In the genomic region with DNA sequence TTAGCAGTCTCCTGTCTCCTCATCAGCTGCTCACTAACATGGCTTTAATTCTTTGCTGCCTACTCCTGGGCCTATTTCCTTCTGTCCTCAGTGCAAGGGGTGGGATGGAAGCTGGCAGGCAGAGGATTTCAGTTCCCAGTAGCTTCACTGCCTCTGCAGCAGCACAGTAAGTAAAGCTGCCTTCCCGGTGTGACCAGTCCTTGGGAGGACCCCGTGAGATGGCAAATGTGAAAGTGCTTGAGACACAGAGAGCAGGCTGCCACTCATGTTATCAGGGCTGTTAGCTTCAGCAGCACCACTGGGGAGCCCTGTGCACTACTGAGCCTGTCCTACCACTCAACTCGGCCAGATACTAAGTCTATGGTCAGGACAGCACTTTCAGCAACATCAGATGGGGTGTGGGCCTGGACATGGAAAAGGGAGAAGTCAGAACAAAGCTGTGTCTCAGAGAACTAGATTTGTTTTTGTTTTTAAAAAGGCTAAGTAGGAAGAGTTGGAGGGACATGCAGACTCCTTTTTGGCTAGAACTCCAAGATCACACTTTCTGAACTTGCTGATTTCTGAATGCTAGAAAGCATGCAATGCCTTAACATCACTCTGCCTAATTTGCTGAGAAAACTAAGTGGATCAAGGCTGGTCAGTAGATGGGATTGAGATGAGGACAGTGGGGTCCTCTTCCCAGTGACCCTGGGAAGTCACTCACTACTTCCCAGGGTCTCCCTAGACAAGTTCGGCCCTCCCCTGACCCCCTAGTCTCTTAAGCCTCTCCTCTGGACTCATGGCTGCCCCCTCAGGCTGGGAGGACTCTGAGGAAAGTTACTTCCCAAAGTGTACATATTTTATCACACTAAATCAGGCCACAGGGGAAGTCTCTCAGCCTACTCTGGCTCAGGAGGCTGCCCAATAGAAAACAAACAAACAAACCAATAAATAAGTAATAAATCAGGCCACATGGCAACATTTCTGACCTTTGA, we compare ENCODE assay signal across 1 cellular context.
TF ChIP-seq lines count a peak whose summit lies in the region.

No MANE protein-coding gene starts in this region.

TF ChIP-seq in HepG2, 621 proteins besides CTCF, POLR2A, EP300 and RAD21 (continues in another document):
- no peak; the same call in 1 of the 2 replicates for TF ChIP-seq CHCHD3 (CRISPR knock-in tag; IDR thresholded peaks at IDR 0.05)
- no peak for TF ChIP-seq SNAPC5 (CRISPR knock-in tag; IDR thresholded peaks at IDR 0.05; ENCODE audit: borderline replicate concordance)
- TF ChIP-seq, protein P1, sequence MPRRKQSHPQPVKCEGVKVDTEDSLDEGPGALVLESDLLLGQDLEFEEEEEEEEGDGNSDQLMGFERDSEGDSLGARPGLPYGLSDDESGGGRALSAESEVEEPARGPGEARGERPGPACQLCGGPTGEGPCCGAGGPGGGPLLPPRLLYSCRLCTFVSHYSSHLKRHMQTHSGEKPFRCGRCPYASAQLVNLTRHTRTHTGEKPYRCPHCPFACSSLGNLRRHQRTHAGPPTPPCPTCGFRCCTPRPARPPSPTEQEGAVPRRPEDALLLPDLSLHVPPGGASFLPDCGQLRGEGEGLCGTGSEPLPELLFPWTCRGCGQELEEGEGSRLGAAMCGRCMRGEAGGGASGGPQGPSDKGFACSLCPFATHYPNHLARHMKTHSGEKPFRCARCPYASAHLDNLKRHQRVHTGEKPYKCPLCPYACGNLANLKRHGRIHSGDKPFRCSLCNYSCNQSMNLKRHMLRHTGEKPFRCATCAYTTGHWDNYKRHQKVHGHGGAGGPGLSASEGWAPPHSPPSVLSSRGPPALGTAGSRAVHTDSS (CRISPR knock-in tag; conservative IDR thresholded peaks at IDR 0.05) = no peak
- no peak for TF ChIP-seq ATF5 (CRISPR knock-in tag; IDR thresholded peaks at IDR 0.05; ENCODE audit: low read depth)
- TF ChIP-seq CHD4 (IDR thresholded peaks at IDR 0.05; ENCODE audit: borderline replicate concordance, low read length) = peak; percentile 85
- TF ChIP-seq, protein P2, sequence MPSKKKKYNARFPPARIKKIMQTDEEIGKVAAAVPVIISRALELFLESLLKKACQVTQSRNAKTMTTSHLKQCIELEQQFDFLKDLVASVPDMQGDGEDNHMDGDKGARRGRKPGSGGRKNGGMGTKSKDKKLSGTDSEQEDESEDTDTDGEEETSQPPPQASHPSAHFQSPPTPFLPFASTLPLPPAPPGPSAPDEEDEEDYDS (CRISPR knock-in tag; IDR thresholded peaks at IDR 0.05) = 0 out of 2 replicates have a peak, but pooled peaks have one; percentile 25
- TF ChIP-seq XBP1 (CRISPR knock-in tag; IDR thresholded peaks at IDR 0.05) = no peak
- peak; percentile 14 for TF ChIP-seq PHF5A (CRISPR knock-in tag; IDR thresholded peaks at IDR 0.05; ENCODE audit: low read depth, unreplicated experiment)
- 0 out of 2 replicates have a peak, but pooled peaks have one; percentile 72 for TF ChIP-seq ZNF335 (CRISPR knock-in tag; IDR thresholded peaks at IDR 0.05)
- TF ChIP-seq NR1H2 (CRISPR knock-in tag; IDR thresholded peaks at IDR 0.05; ENCODE audit: borderline replicate concordance, low read depth) = no peak
- TF ChIP-seq ZNF274 (CRISPR knock-in tag; IDR thresholded peaks at IDR 0.05) = 0 out of 2 replicates have a peak, but pooled peaks have one; percentile 19
- TF ChIP-seq ZSCAN21 (CRISPR knock-in tag; IDR thresholded peaks at IDR 0.05; ENCODE audit: borderline replicate concordance) = peak; percentile 77; the same call in 1 of the 2 replicates
- peak; percentile 39; the same call in 1 of the 2 replicates for TF ChIP-seq CBX5 (CRISPR knock-in tag; IDR thresholded peaks at IDR 0.05; ENCODE audit: borderline replicate concordance)
- TF ChIP-seq NONO (IDR thresholded peaks at IDR 0.05) = no peak
- TF ChIP-seq NONO (CRISPR knock-in tag; conservative IDR thresholded peaks at IDR 0.05) = 0 out of 2 replicates have a peak, but pooled peaks have one; percentile 25
- TF ChIP-seq DDIT3 (CRISPR knock-in tag; IDR thresholded peaks at IDR 0.05) = no peak
- TF ChIP-seq BRD4 (CRISPR knock-in tag; IDR thresholded peaks at IDR 0.05) = no peak
- TF ChIP-seq, protein P3, sequence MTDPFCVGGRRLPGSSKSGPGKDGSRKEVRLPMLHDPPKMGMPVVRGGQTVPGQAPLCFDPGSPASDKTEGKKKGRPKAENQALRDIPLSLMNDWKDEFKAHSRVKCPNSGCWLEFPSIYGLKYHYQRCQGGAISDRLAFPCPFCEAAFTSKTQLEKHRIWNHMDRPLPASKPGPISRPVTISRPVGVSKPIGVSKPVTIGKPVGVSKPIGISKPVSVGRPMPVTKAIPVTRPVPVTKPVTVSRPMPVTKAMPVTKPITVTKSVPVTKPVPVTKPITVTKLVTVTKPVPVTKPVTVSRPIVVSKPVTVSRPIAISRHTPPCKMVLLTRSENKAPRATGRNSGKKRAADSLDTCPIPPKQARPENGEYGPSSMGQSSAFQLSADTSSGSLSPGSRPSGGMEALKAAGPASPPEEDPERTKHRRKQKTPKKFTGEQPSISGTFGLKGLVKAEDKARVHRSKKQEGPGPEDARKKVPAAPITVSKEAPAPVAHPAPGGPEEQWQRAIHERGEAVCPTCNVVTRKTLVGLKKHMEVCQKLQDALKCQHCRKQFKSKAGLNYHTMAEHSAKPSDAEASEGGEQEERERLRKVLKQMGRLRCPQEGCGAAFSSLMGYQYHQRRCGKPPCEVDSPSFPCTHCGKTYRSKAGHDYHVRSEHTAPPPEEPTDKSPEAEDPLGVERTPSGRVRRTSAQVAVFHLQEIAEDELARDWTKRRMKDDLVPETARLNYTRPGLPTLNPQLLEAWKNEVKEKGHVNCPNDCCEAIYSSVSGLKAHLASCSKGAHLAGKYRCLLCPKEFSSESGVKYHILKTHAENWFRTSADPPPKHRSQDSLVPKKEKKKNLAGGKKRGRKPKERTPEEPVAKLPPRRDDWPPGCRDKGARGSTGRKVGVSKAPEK (CRISPR knock-in tag; IDR thresholded peaks at IDR 0.05; ENCODE audit: borderline replicate concordance) = no peak
- 0 out of 2 replicates have a peak, but pooled peaks have one; percentile 15 for TF ChIP-seq NR2F2 (IDR thresholded peaks at IDR 0.05; ENCODE audit: borderline replicate concordance, low read depth)
- TF ChIP-seq MAZ (IDR thresholded peaks at IDR 0.05; ENCODE audit: borderline replicate concordance, low read depth, low read length) = no peak
- TF ChIP-seq MAZ (CRISPR knock-in tag; IDR thresholded peaks at IDR 0.05; ENCODE audit: low read depth) = peak; percentile 55
- TF ChIP-seq ZZZ3 (CRISPR knock-in tag; IDR thresholded peaks at IDR 0.05; ENCODE audit: borderline replicate concordance) = no peak
- peak; percentile 94 for TF ChIP-seq POGZ (CRISPR knock-in tag; IDR thresholded peaks at IDR 0.05)
- TF ChIP-seq PHF21A (CRISPR knock-in tag; IDR thresholded peaks at IDR 0.05) = 0 out of 2 replicates have a peak, but pooled peaks have one; percentile 14
- TF ChIP-seq, protein P4, sequence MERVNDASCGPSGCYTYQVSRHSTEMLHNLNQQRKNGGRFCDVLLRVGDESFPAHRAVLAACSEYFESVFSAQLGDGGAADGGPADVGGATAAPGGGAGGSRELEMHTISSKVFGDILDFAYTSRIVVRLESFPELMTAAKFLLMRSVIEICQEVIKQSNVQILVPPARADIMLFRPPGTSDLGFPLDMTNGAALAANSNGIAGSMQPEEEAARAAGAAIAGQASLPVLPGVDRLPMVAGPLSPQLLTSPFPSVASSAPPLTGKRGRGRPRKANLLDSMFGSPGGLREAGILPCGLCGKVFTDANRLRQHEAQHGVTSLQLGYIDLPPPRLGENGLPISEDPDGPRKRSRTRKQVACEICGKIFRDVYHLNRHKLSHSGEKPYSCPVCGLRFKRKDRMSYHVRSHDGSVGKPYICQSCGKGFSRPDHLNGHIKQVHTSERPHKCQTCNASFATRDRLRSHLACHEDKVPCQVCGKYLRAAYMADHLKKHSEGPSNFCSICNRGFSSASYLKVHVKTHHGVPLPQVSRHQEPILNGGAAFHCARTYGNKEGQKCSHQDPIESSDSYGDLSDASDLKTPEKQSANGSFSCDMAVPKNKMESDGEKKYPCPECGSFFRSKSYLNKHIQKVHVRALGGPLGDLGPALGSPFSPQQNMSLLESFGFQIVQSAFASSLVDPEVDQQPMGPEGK (CRISPR knock-in tag; IDR thresholded peaks at IDR 0.05) = peak; percentile 88
- TF ChIP-seq ZNF569 (CRISPR knock-in tag; IDR thresholded peaks at IDR 0.05; ENCODE audit: borderline replicate concordance) = no peak
- no peak for TF ChIP-seq SMYD3 (CRISPR knock-in tag; IDR thresholded peaks at IDR 0.05)
- no peak for TF ChIP-seq MNT (IDR thresholded peaks at IDR 0.05)
- TF ChIP-seq, protein P5, sequence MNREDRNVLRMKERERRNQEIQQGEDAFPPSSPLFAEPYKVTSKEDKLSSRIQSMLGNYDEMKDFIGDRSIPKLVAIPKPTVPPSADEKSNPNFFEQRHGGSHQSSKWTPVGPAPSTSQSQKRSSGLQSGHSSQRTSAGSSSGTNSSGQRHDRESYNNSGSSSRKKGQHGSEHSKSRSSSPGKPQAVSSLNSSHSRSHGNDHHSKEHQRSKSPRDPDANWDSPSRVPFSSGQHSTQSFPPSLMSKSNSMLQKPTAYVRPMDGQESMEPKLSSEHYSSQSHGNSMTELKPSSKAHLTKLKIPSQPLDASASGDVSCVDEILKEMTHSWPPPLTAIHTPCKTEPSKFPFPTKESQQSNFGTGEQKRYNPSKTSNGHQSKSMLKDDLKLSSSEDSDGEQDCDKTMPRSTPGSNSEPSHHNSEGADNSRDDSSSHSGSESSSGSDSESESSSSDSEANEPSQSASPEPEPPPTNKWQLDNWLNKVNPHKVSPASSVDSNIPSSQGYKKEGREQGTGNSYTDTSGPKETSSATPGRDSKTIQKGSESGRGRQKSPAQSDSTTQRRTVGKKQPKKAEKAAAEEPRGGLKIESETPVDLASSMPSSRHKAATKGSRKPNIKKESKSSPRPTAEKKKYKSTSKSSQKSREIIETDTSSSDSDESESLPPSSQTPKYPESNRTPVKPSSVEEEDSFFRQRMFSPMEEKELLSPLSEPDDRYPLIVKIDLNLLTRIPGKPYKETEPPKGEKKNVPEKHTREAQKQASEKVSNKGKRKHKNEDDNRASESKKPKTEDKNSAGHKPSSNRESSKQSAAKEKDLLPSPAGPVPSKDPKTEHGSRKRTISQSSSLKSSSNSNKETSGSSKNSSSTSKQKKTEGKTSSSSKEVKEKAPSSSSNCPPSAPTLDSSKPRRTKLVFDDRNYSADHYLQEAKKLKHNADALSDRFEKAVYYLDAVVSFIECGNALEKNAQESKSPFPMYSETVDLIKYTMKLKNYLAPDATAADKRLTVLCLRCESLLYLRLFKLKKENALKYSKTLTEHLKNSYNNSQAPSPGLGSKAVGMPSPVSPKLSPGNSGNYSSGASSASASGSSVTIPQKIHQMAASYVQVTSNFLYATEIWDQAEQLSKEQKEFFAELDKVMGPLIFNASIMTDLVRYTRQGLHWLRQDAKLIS (CRISPR knock-in tag; IDR thresholded peaks at IDR 0.05) = 0 out of 2 replicates have a peak, but pooled peaks have one; percentile 5
- TF ChIP-seq ISX (CRISPR knock-in tag; conservative IDR thresholded peaks at IDR 0.05) = no peak
- TF ChIP-seq NFE2L2 (IDR thresholded peaks at IDR 0.05; ENCODE audit: low read length) = no peak
- TF ChIP-seq KMT2B (CRISPR knock-in tag; IDR thresholded peaks at IDR 0.05) = peak; percentile 82
- TF ChIP-seq ATF6 (CRISPR knock-in tag; conservative IDR thresholded peaks at IDR 0.05) = no peak
- no peak for TF ChIP-seq GABPA (IDR thresholded peaks at IDR 0.05; ENCODE audit: low read depth, low read length)
- peak; percentile 67 for TF ChIP-seq GABPA (CRISPR knock-in tag; IDR thresholded peaks at IDR 0.05; ENCODE audit: low read depth)
- TF ChIP-seq RXRB (CRISPR knock-in tag; IDR thresholded peaks at IDR 0.05; ENCODE audit: borderline replicate concordance) = peak; percentile 47; the same call in 1 of the 2 replicates
- no peak for TF ChIP-seq ZNF724P (CRISPR knock-in tag; IDR thresholded peaks at IDR 0.05; ENCODE audit: borderline replicate concordance)
- TF ChIP-seq POLR2G (IDR thresholded peaks at IDR 0.05; ENCODE audit: low read depth, low read length) = peak; percentile 68
- TF ChIP-seq SOX13 (IDR thresholded peaks at IDR 0.05) = no peak
- TF ChIP-seq SOX13 (CRISPR knock-in tag; conservative IDR thresholded peaks at IDR 0.05 in 1 of 2, IDR thresholded peaks at IDR 0.05 in 1 of 2) = no peak; a peak in 1 of 4 replicates
- TF ChIP-seq NFRKB (IDR thresholded peaks at IDR 0.05) = no peak
- no peak for TF ChIP-seq AKAP8 (CRISPR knock-in tag; IDR thresholded peaks at IDR 0.05)
- peak; percentile 55; the same call in 1 of the 2 replicates for TF ChIP-seq RARA (CRISPR knock-in tag; IDR thresholded peaks at IDR 0.05)
- TF ChIP-seq JARID2 (CRISPR knock-in tag; IDR thresholded peaks at IDR 0.05; ENCODE audit: insufficient replicate concordance) = no peak
